ENCODE assay signal across 1 cellular context in genomic region chr3:190014940-190015339, GRCh38.
TF ChIP-seq lines count a peak whose summit lies in the region.

No MANE protein-coding gene starts in this region.

TF ChIP-seq in GM12878, 131 proteins besides CTCF, POLR2A, EP300 and RAD21 (continued from another document):
- TF ChIP-seq, protein P1, sequence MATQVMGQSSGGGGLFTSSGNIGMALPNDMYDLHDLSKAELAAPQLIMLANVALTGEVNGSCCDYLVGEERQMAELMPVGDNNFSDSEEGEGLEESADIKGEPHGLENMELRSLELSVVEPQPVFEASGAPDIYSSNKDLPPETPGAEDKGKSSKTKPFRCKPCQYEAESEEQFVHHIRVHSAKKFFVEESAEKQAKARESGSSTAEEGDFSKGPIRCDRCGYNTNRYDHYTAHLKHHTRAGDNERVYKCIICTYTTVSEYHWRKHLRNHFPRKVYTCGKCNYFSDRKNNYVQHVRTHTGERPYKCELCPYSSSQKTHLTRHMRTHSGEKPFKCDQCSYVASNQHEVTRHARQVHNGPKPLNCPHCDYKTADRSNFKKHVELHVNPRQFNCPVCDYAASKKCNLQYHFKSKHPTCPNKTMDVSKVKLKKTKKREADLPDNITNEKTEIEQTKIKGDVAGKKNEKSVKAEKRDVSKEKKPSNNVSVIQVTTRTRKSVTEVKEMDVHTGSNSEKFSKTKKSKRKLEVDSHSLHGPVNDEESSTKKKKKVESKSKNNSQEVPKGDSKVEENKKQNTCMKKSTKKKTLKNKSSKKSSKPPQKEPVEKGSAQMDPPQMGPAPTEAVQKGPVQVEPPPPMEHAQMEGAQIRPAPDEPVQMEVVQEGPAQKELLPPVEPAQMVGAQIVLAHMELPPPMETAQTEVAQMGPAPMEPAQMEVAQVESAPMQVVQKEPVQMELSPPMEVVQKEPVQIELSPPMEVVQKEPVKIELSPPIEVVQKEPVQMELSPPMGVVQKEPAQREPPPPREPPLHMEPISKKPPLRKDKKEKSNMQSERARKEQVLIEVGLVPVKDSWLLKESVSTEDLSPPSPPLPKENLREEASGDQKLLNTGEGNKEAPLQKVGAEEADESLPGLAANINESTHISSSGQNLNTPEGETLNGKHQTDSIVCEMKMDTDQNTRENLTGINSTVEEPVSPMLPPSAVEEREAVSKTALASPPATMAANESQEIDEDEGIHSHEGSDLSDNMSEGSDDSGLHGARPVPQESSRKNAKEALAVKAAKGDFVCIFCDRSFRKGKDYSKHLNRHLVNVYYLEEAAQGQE (IDR thresholded peaks at IDR 0.05; ENCODE audit: low read depth, low read length): no peak
- TF ChIP-seq ATF7 (IDR thresholded peaks at IDR 0.05; ENCODE audit: low read depth) (no peak), SMAD5 (IDR thresholded peaks at IDR 0.05; ENCODE audit: low read depth) (no peak), MTA3 (IDR thresholded peaks at IDR 0.05; ENCODE audit: borderline replicate concordance, low read length) (peak; percentile 42; the same call in 1 of the 2 replicates), E2F4 (IDR thresholded peaks at IDR 0.05; ENCODE audit: low read depth, low read length) (no peak), JUND (IDR thresholded peaks at IDR 0.05; ENCODE audit: low read depth, low read length) (no peak), NR2C2 (IDR thresholded peaks at IDR 0.05; ENCODE audit: borderline replicate concordance, control insufficient read depth, insufficient read length, low read depth) (no peak), PAX5 (IDR thresholded peaks at IDR 0.05; ENCODE audit: borderline replicate concordance, low read depth, low read length) (no peak), RELB (IDR thresholded peaks at IDR 0.05; ENCODE audit: low read depth) (no peak), DPF2 (IDR thresholded peaks at IDR 0.05) (no peak), NBN (IDR thresholded peaks at IDR 0.05) (no peak), SRF (IDR thresholded peaks at IDR 0.05; ENCODE audit: low read depth in 2 of 2, low read length in 2 of 2) (no peak), FOXM1 (IDR thresholded peaks at IDR 0.05; ENCODE audit: low read depth, low read length) (0 out of 2 replicates have a peak, but pooled peaks have one; percentile 6), USF2 (IDR thresholded peaks at IDR 0.05; ENCODE audit: borderline replicate concordance, low read depth, low read length) (no peak), STAT1 (conservative IDR thresholded peaks at IDR 0.05) (no peak), CREB1 (IDR thresholded peaks at IDR 0.05; ENCODE audit: low read depth) (0 out of 2 replicates have a peak, but pooled peaks have one; percentile 22), MEF2B (IDR thresholded peaks at IDR 0.05; ENCODE audit: partially characterized antibody, poor library complexity, severe bottlenecking) (no peak), EED (IDR thresholded peaks at IDR 0.05; ENCODE audit: low read depth) (no peak), ESRRA (IDR thresholded peaks at IDR 0.05; ENCODE audit: low read length) (no peak), KDM1A (IDR thresholded peaks at IDR 0.05; ENCODE audit: borderline replicate concordance) (no peak), ZSCAN29 (IDR thresholded peaks at IDR 0.05) (no peak), ETV6 (conservative IDR thresholded peaks at IDR 0.05 in 1 of 2, IDR thresholded peaks at IDR 0.05 in 1 of 2; ENCODE audit: borderline replicate concordance in 1 of 2, low read depth in 1 of 2) (no peak), NFXL1 (IDR thresholded peaks at IDR 0.05; ENCODE audit: borderline replicate concordance) (no peak), FOXK2 (IDR thresholded peaks at IDR 0.05) (no peak), NFIC (IDR thresholded peaks at IDR 0.05; ENCODE audit: low read depth, low read length) (0 out of 2 replicates have a peak, but pooled peaks have one; percentile 14), POU2F2 (IDR thresholded peaks at IDR 0.05; ENCODE audit: borderline replicate concordance, low read depth, low read length) (no peak), RBBP5 (conservative IDR thresholded peaks at IDR 0.05) (no peak), SMAD1 (IDR thresholded peaks at IDR 0.05; ENCODE audit: low read depth, partially characterized antibody) (no peak)
- TF ChIP-seq, protein P2, sequence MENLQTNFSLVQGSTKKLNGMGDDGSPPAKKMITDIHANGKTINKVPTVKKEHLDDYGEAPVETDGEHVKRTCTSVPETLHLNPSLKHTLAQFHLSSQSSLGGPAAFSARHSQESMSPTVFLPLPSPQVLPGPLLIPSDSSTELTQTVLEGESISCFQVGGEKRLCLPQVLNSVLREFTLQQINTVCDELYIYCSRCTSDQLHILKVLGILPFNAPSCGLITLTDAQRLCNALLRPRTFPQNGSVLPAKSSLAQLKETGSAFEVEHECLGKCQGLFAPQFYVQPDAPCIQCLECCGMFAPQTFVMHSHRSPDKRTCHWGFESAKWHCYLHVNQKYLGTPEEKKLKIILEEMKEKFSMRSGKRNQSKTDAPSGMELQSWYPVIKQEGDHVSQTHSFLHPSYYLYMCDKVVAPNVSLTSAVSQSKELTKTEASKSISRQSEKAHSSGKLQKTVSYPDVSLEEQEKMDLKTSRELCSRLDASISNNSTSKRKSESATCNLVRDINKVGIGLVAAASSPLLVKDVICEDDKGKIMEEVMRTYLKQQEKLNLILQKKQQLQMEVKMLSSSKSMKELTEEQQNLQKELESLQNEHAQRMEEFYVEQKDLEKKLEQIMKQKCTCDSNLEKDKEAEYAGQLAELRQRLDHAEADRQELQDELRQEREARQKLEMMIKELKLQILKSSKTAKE (IDR thresholded peaks at IDR 0.05; ENCODE audit: low read depth, poor library complexity, severe bottlenecking): no peak
- TF ChIP-seq, protein P3, sequence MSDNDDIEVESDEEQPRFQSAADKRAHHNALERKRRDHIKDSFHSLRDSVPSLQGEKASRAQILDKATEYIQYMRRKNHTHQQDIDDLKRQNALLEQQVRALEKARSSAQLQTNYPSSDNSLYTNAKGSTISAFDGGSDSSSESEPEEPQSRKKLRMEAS (IDR thresholded peaks at IDR 0.05; ENCODE audit: low read depth, low read length): no peak
- TF ChIP-seq, protein P4, sequence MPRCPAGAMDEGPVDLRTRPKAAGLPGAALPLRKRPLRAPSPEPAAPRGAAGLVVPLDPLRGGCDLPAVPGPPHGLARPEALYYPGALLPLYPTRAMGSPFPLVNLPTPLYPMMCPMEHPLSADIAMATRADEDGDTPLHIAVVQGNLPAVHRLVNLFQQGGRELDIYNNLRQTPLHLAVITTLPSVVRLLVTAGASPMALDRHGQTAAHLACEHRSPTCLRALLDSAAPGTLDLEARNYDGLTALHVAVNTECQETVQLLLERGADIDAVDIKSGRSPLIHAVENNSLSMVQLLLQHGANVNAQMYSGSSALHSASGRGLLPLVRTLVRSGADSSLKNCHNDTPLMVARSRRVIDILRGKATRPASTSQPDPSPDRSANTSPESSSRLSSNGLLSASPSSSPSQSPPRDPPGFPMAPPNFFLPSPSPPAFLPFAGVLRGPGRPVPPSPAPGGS (IDR thresholded peaks at IDR 0.05; ENCODE audit: borderline replicate concordance, insufficient read depth, low read depth, low read length, poor library complexity, severe bottlenecking): no peak
